In genomic region chr7:55557666-55558188, GRCh38 we compare ENCODE assay signal across 1 cellular context.
TF ChIP-seq lines count a peak whose summit lies in the region.

No MANE protein-coding gene starts in this region.

TF ChIP-seq in K562, 482 proteins besides CTCF, POLR2A, EP300 and RAD21 (continued from another document):
- TF ChIP-seq MITF (IDR thresholded peaks at IDR 0.05): no peak
- TF ChIP-seq NFXL1 (CRISPR knock-in tag; IDR thresholded peaks at IDR 0.05): no peak
TF ChIP-seq in K562: peak in this region for 4.
